1 cellular context compared by ENCODE assay signal in genomic region chr1:154944422-154945159, GRCh38.
TF ChIP-seq lines count a peak whose summit lies in the region.

No MANE protein-coding gene starts in this region.

TF ChIP-seq in SK-N-SH treated with all-trans-retinoic acid at 6 μM for 48 hours, 23 proteins besides CTCF, POLR2A, EP300 and RAD21 (continued from another document):
- TF ChIP-seq, protein P1, sequence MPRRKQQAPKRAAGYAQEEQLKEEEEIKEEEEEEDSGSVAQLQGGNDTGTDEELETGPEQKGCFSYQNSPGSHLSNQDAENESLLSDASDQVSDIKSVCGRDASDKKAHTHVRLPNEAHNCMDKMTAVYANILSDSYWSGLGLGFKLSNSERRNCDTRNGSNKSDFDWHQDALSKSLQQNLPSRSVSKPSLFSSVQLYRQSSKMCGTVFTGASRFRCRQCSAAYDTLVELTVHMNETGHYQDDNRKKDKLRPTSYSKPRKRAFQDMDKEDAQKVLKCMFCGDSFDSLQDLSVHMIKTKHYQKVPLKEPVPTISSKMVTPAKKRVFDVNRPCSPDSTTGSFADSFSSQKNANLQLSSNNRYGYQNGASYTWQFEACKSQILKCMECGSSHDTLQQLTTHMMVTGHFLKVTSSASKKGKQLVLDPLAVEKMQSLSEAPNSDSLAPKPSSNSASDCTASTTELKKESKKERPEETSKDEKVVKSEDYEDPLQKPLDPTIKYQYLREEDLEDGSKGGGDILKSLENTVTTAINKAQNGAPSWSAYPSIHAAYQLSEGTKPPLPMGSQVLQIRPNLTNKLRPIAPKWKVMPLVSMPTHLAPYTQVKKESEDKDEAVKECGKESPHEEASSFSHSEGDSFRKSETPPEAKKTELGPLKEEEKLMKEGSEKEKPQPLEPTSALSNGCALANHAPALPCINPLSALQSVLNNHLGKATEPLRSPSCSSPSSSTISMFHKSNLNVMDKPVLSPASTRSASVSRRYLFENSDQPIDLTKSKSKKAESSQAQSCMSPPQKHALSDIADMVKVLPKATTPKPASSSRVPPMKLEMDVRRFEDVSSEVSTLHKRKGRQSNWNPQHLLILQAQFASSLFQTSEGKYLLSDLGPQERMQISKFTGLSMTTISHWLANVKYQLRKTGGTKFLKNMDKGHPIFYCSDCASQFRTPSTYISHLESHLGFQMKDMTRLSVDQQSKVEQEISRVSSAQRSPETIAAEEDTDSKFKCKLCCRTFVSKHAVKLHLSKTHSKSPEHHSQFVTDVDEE (CRISPR knock-in tag; IDR thresholded peaks at IDR 0.05) = no peak
